18 cellular contexts compared by ENCODE assay signal in the genomic region with DNA sequence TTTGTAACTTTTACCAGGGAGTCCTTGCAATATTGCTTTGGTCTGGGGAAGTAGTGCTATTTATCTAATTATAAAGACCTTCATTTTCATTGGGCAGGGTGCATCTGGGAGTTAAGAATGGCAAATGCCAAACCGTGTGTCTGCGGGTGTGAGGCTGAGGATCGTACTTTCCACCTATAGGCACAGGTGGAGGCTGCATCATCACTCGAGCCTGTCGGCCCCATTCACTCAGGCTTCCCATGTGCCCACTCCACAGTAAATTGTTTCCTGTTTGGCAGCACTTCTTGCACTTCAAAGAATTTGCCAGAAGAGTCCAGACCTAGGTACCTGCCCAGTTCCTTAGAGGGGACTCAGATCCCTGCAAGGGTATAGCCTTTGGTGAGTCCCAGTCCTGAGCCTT. TPM values are rescaled to one million over a fixed set of nuclear protein-coding genes. Genes with fewer than 3 reads are reported as not detected.
DNase-seq lines count a peak whose midpoint lies in the region; ATAC-seq, FAIRE-seq and TF ChIP-seq lines count a peak whose summit lies in the region.
"Had no signal": no experiment of that assay in that cellular context is flagged by ENCODE, and none has a peak within 500 bp of the region (broad histone marks: within the 10 kb centered on the region; RNA-seq: fewer than 3 reads in every experiment).

No MANE protein-coding gene starts in this region.

- ATAC-seq in activated CD8-positive, alpha-beta memory T cell treated with anti-CD3 and anti-CD28 coated beads, Interleukin-2, amount 10 ng/mL, durations not matched to agents 7 days and 5 days: no peak
- ATAC-seq in HG02642 (IDR thresholded peaks at IDR 0.05; ENCODE audit: poor library complexity, unreplicated experiment): no peak
- ATAC-seq: A549 had no signal

- TF ChIP-seq CTCF in type B pancreatic cell (conservative IDR thresholded peaks at IDR 0.05): no peak

- CTCF ChIA-PET in activated CD8-positive, alpha-beta memory T cell treated with anti-CD3 and anti-CD28 coated beads, Interleukin-2, amount 10 ng/mL, durations not matched to agents 7 days and 5 days (lab: Charles Lee): no interaction called here

- H3K36me3 Mint-ChIP-seq in activated CD8-positive, alpha-beta memory T cell treated with anti-CD3 and anti-CD28 coated beads, Interleukin-2, amount 10 ng/mL, durations not matched to agents 7 days and 5 days: no peaks in the 10 kb centered on the region
- H3K36me3 Mint-ChIP-seq in type B pancreatic cell: no peaks in the 10 kb centered on the region

- no peak overlapping the region for H3K27ac Mint-ChIP-seq in activated CD8-positive, alpha-beta memory T cell treated with anti-CD3 and anti-CD28 coated beads, Interleukin-2, amount 10 ng/mL, durations not matched to agents 7 days and 5 days
- no peak overlapping the region for H3K27ac Mint-ChIP-seq in type B pancreatic cell
- H3K27ac Mint-ChIP-seq: CD4-positive, alpha-beta T cell; H9 had no signal

- H3K27me3 Mint-ChIP-seq in activated CD8-positive, alpha-beta memory T cell treated with anti-CD3 and anti-CD28 coated beads, Interleukin-2, amount 10 ng/mL, durations not matched to agents 7 days and 5 days: peaks cover 6% of the 10 kb centered on the region
- peaks cover 15% of the 10 kb centered on the region for H3K27me3 Mint-ChIP-seq in type B pancreatic cell
- H3K27me3 Mint-ChIP-seq: CD4-positive, alpha-beta T cell had no signal

- FAIRE-seq in urothelium cell line (lab: Jason Lieb, UNC): no peak
- FAIRE-seq: A549, D721Med, G401.6, GM12891, GM19239, H1 had no signal

- DNase-seq in activated CD8-positive, alpha-beta memory T cell treated with anti-CD3 and anti-CD28 coated beads, Interleukin-2, amount 10 ng/mL, durations not matched to agents 7 days and 5 days: peak; percentile 4
- DNase-seq in activated CD8-positive, alpha-beta memory T cell treated with anti-CD3 and anti-CD28 coated beads, Interleukin-2, amount 50 U/mL, for 4 hours: no peak
- DNase-seq in islet precursor cell: peak; percentile 46
- DNase-seq in type B pancreatic cell (ENCODE audit: extremely low spot score, unreplicated experiment): peak; percentile 27
- DNase-seq in nucleus accumbens (lab: John Stamatoyannopoulos, UW): no peak
- no peak for DNase-seq in urothelium cell line (ENCODE audit: low spot score)
- DNase-seq: AML-193; Caco-2; CD4-positive, alpha-beta T cell; H9 had no signal

- H3K4me1 Mint-ChIP-seq in activated CD8-positive, alpha-beta memory T cell treated with anti-CD3 and anti-CD28 coated beads, Interleukin-2, amount 10 ng/mL, durations not matched to agents 7 days and 5 days: no peaks in the 10 kb centered on the region
- H3K4me1 Mint-ChIP-seq in type B pancreatic cell (ENCODE audit: unreplicated experiment): no peaks in the 10 kb centered on the region

- peaks cover 2% of the 10 kb centered on the region for H3K9me3 Mint-ChIP-seq in activated CD8-positive, alpha-beta memory T cell treated with anti-CD3 and anti-CD28 coated beads, Interleukin-2, amount 10 ng/mL, durations not matched to agents 7 days and 5 days (ENCODE audit: low read depth)
- no peaks in the 10 kb centered on the region for H3K9me3 Mint-ChIP-seq in type B pancreatic cell
- H3K9me3 Mint-ChIP-seq: CD4-positive, alpha-beta T cell had no signal

- H3K4me3 Mint-ChIP-seq in activated CD8-positive, alpha-beta memory T cell treated with anti-CD3 and anti-CD28 coated beads, Interleukin-2, amount 10 ng/mL, durations not matched to agents 7 days and 5 days: no peak overlapping the region
- H3K4me3 Mint-ChIP-seq in type B pancreatic cell: no peak overlapping the region
- H3K4me3 Mint-ChIP-seq: CD4-positive, alpha-beta T cell; H9 had no signal

RNA-seq across cellular contexts. Expression of a gene that starts 23.4 kb away (rescaled TPM):
- not detected for total RNA-seq in activated CD8-positive, alpha-beta memory T cell treated with anti-CD3 and anti-CD28 coated beads, Interleukin-2, amount 10 ng/mL, durations not matched to agents 7 days and 5 days
- 4.3 and 13.7 TPM in 2 replicates for total RNA-seq in type B pancreatic cell (ENCODE audit: low replicate concordance)
- total RNA-seq: CD4-positive, alpha-beta T cell; H1; H9; HT1080 had no signal

Comparison
In these comparisons a context has a peak if more than half of its experiments do, and no peak if none do; other contexts are left out.
1. DNase-seq: peak in activated CD8-positive, alpha-beta memory T cell treated with anti-CD3 and anti-CD28 coated beads, Interleukin-2, amount 10 ng/mL, durations not matched to agents 7 days and 5 days (single experiment), islet precursor cell (single experiment) and type B pancreatic cell (single experiment); none in activated CD8-positive, alpha-beta memory T cell treated with anti-CD3 and anti-CD28 coated beads, Interleukin-2, amount 50 U/mL, for 4 hours (single experiment), nucleus accumbens (0 of 56) and urothelium cell line (single experiment).